34 cellular contexts compared by ENCODE assay signal in the genomic region with DNA sequence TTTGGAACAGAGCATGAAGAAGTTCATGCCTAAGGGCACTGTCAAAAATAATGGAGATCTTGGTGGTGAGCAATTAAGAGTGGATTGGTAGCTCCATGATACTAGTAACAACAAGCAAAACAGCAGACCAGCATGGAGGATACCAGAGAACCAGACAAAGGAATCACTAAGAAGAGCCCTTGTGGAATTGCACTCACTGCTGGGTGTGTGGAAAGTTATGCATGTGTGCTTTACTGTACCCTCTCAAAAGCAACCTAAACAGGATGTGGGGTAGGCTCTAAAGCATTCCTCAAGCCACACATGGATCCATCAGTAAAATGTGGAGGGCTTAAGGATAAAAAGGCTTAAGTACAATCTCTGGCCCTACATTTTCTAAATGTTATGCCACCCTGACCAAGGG.
DNase-seq lines count a peak whose midpoint lies in the region; ATAC-seq, FAIRE-seq and TF ChIP-seq lines count a peak whose summit lies in the region.
"Had no signal": no experiment of that assay in that cellular context is flagged by ENCODE, and none has a peak within 500 bp of the region (broad histone marks: within the 10 kb centered on the region; RNA-seq: fewer than 3 reads in every experiment).

No MANE protein-coding gene starts in this region.

- H3K4me2 ChIP-seq in A549: peak overlapping the region; percentile 54
- H3K4me2 ChIP-seq: smooth muscle cell had no signal

- no peak for TF ChIP-seq POLR2A in A549 (IDR thresholded peaks at IDR 0.05; ENCODE audit: low read length)

- no peak for TF ChIP-seq EP300 in A549 (IDR thresholded peaks at IDR 0.05)

- no peak overlapping the region for H3K4me3 Mint-ChIP-seq in CD8-positive, alpha-beta memory T cell
- H3K4me3 Mint-ChIP-seq: activated CD4-positive, alpha-beta T cell treated with anti-CD3 and anti-CD28 coated beads, Interleukin-2, amount 10 ng/mL, durations not matched to agents 7 days and 5 days; CD4-positive, CD25-positive, alpha-beta regulatory T cell; dendritic cell treated with granulocyte-macrophage colony-stimulating factor and Interleukin-4, amounts not matched to agents 40 ng/mL and 50 ng/mL, for 4 days; nephron progenitor cell; stimulated activated naive CD8-positive, alpha-beta T cell treated with anti-CD3 and anti-CD28 coated beads, Interleukin-15, amount 100 ng/mL, for 72 hours; T-cell; WTC11 had no signal

- peaks cover 5% of the 10 kb centered on the region; the same call in 1 of the 3 replicates for H3K9me3 ChIP-seq in A549
- H3K9me3 ChIP-seq in CD8-positive, alpha-beta memory T cell (ENCODE audit: low read length): no peaks in the 10 kb centered on the region
- H3K9me3 ChIP-seq: lower lobe of right lung, ovary, thoracic aorta had no signal

- no peaks in the 10 kb centered on the region for H3K4me1 Mint-ChIP-seq in CD8-positive, alpha-beta memory T cell
- H3K4me1 Mint-ChIP-seq: activated CD4-positive, alpha-beta T cell treated with anti-CD3 and anti-CD28 coated beads, Interleukin-2, amount 10 ng/mL, durations not matched to agents 7 days and 5 days; IgD-negative memory B cell; nephron progenitor cell; stimulated activated naive CD8-positive, alpha-beta T cell treated with anti-CD3 and anti-CD28 coated beads, Interleukin-15, amount 100 ng/mL, for 72 hours; T-cell had no signal

- no peak for DNase-seq in A549 (ENCODE audit: low read depth in 1 of 2, low spot score in 1 of 2)
- DNase-seq in HT1080 (ENCODE audit: low read depth): peak; percentile 53
- no peak for DNase-seq in bronchial epithelial cell (ENCODE audit: low read depth)
- peak; percentile 60 for DNase-seq in islet precursor cell
- DNase-seq in HT-29 (ENCODE audit: low spot score): no peak
- DNase-seq in CD8-positive, alpha-beta memory T cell: no peak
- DNase-seq in HPDE6-E6E7 (ENCODE audit: extremely low spot score): no peak
- no peak for DNase-seq in cerebellum (ENCODE audit: low spot score)
- DNase-seq: activated CD4-positive, alpha-beta T cell treated with anti-CD3 and anti-CD28 coated beads, Interleukin-2, amount 10 ng/mL, durations not matched to agents 7 days and 5 days; activated effector memory CD4-positive, alpha-beta T cell treated with Interleukin-2 at 50 U/mL for 16 hours; activated T-cell treated with anti-CD3 and anti-CD28 coated beads, Interleukin-2, amount 50 U/mL, for 1 hour; AML-193; CD4-positive, CD25-positive, alpha-beta regulatory T cell; DND-41; H7; heart right ventricle; lower lobe of right lung; NCI-H2107; NCI-H748 treated with DMSO at 0.1 percent for 48 hours; nephron progenitor cell; ovary; stimulated activated CD4-positive, alpha-beta T cell treated with anti-CD3 and anti-CD28 coated beads, Interleukin-2, amount 100 ng/mL, for 24 hours; stimulated activated naive CD8-positive, alpha-beta T cell treated with anti-CD3 and anti-CD28 coated beads, Interleukin-15, amount 100 ng/mL, for 72 hours; T-cell had no signal

- no peaks in the 10 kb centered on the region for H3K36me3 ChIP-seq in bronchial epithelial cell (ENCODE audit: control insufficient read depth, insufficient read depth, low read length)
- no peaks in the 10 kb centered on the region for H3K36me3 ChIP-seq in CD8-positive, alpha-beta memory T cell (ENCODE audit: insufficient read depth, low read length)
- H3K36me3 ChIP-seq: heart right ventricle, lower lobe of right lung, ovary, thoracic aorta had no signal

- no peaks in the 10 kb centered on the region for H3K36me3 Mint-ChIP-seq in CD8-positive, alpha-beta memory T cell
- H3K36me3 Mint-ChIP-seq: activated naive CD4-positive, alpha-beta T cell treated with anti-CD3 and anti-CD28 coated beads, Interleukin-2, amount 50 U/mL, for 72 hours; CD4-positive, CD25-positive, alpha-beta regulatory T cell; IgD-negative memory B cell; T-cell; WTC11 had no signal

- H3K27ac Mint-ChIP-seq in CD8-positive, alpha-beta memory T cell: no peak overlapping the region
- H3K27ac Mint-ChIP-seq: activated CD4-positive, alpha-beta T cell treated with anti-CD3 and anti-CD28 coated beads, Interleukin-2, amount 10 ng/mL, durations not matched to agents 7 days and 5 days; activated naive CD4-positive, alpha-beta T cell treated with anti-CD3 and anti-CD28 coated beads, Interleukin-2, amount 50 U/mL, for 72 hours; CD4-positive, CD25-positive, alpha-beta regulatory T cell; dendritic cell treated with granulocyte-macrophage colony-stimulating factor and Interleukin-4, amounts not matched to agents 40 ng/mL and 50 ng/mL, for 4 days; IgD-negative memory B cell; nephron progenitor cell; stimulated activated naive CD8-positive, alpha-beta T cell treated with anti-CD3 and anti-CD28 coated beads, Interleukin-15, amount 100 ng/mL, for 72 hours; T-cell; WTC11 had no signal

- H3K27me3 Mint-ChIP-seq in CD8-positive, alpha-beta memory T cell: peaks cover 0 to 3% of the 10 kb centered on the region in 2 donors
- H3K27me3 Mint-ChIP-seq: activated CD4-positive, alpha-beta T cell treated with anti-CD3 and anti-CD28 coated beads, Interleukin-2, amount 10 ng/mL, durations not matched to agents 7 days and 5 days; CD4-positive, CD25-positive, alpha-beta regulatory T cell; dendritic cell treated with granulocyte-macrophage colony-stimulating factor and Interleukin-4, amounts not matched to agents 40 ng/mL and 50 ng/mL, for 4 days; IgD-negative memory B cell; stimulated activated naive CD8-positive, alpha-beta T cell treated with anti-CD3 and anti-CD28 coated beads, Interleukin-15, amount 100 ng/mL, for 72 hours had no signal

- H3K4me3 ChIP-seq in A549 (no peak overlapping the region), bronchial epithelial cell (ENCODE audit: low read depth, low read length) (no peak overlapping the region)
- H3K4me3 ChIP-seq in CD8-positive, alpha-beta memory T cell (ENCODE audit: low read length): no peak overlapping the region
- H3K4me3 ChIP-seq: heart right ventricle, lower lobe of right lung, ovary, smooth muscle cell, thoracic aorta had no signal

- no peak for ATAC-seq in A549
- ATAC-seq: activated naive CD4-positive, alpha-beta T cell treated with anti-CD3 and anti-CD28 coated beads, Interleukin-2, amount 50 U/mL, for 72 hours; heart right ventricle; lower lobe of right lung; stimulated activated naive CD8-positive, alpha-beta T cell treated with anti-CD3 and anti-CD28 coated beads, Interleukin-15, amount 100 ng/mL, for 72 hours; T-cell; WTC11 had no signal

- TF ChIP-seq RAD21 in A549 (conservative IDR thresholded peaks at IDR 0.05 in 1 of 2, IDR thresholded peaks at IDR 0.05 in 1 of 2): no peak

- peak overlapping the region; percentile 64 to 76 for H3K27ac ChIP-seq in A549
- no peak overlapping the region for H3K27ac ChIP-seq in CD8-positive, alpha-beta memory T cell (ENCODE audit: low read depth, low read length)
- H3K27ac ChIP-seq: heart right ventricle, lower lobe of right lung, ovary, thoracic aorta had no signal

- peaks cover 4 to 12% (median 7%) of the 10 kb centered on the region in 5 donors for H3K9me3 Mint-ChIP-seq in CD8-positive, alpha-beta memory T cell
- H3K9me3 Mint-ChIP-seq: WTC11 had no signal

- TF ChIP-seq CTCF in A549 (IDR thresholded peaks at IDR 0.05) (no peak), bronchial epithelial cell (IDR thresholded peaks at IDR 0.05; ENCODE audit: insufficient read depth, low read length, severe bottlenecking) (no peak)

- POLR2A ChIA-PET in A549 (lab: Yijun Ruan, JAX): no interaction called here
- POLR2A ChIA-PET in CD8-positive, alpha-beta memory T cell (lab: Charles Lee): no interaction called here

- no peaks in the 10 kb centered on the region for H3K27me3 ChIP-seq in bronchial epithelial cell (ENCODE audit: control insufficient read depth, insufficient read depth, low read length)
- H3K27me3 ChIP-seq in CD8-positive, alpha-beta memory T cell (ENCODE audit: insufficient read depth, low read length, poor library complexity, severe bottlenecking): no peaks in the 10 kb centered on the region
- H3K27me3 ChIP-seq: heart right ventricle, ovary had no signal

- H3K4me1 ChIP-seq in A549: peaks cover 22% of the 10 kb centered on the region
- H3K4me1 ChIP-seq in CD8-positive, alpha-beta memory T cell (ENCODE audit: insufficient read depth, low read length): no peaks in the 10 kb centered on the region
- H3K4me1 ChIP-seq: heart right ventricle, lower lobe of right lung had no signal

- FAIRE-seq in A549 (lab: Jason Lieb, UNC) (no peak), bronchial epithelial cell (lab: Jason Lieb, UNC) (peak; percentile 13)
- FAIRE-seq: D721Med, frontal cortex, RCC 7860, urothelium cell line had no signal

- CTCF ChIA-PET in A549 (lab: Yijun Ruan, JAX): no interaction called here
- CTCF ChIA-PET in CD8-positive, alpha-beta memory T cell (lab: Charles Lee): no interaction called here

TF ChIP-seq in A549, 52 proteins besides CTCF, POLR2A, EP300 and RAD21:
- TF ChIP-seq, protein P1, sequence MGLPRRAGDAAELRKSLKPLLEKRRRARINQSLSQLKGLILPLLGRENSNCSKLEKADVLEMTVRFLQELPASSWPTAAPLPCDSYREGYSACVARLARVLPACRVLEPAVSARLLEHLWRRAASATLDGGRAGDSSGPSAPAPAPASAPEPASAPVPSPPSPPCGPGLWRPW (IDR thresholded peaks at IDR 0.05): no peak
- TF ChIP-seq ZC3H11A (IDR thresholded peaks at IDR 0.05) (no peak), CEBPB (IDR thresholded peaks at IDR 0.05) (no peak), HOXB13 (CRISPR knock-in tag; IDR thresholded peaks at IDR 0.05; ENCODE audit: low read depth) (no peak), RCOR1 (IDR thresholded peaks at IDR 0.05; ENCODE audit: low read depth, low read length) (no peak)

Comparison
In these comparisons a context has a peak if more than half of its experiments do, and no peak if none do; other contexts are left out.
1. DNase-seq: peak in HT1080 (single experiment) and islet precursor cell (single experiment); none in A549 (0 of 2), bronchial epithelial cell (single experiment), HT-29 (single experiment), CD8-positive, alpha-beta memory T cell (0 of 5), HPDE6-E6E7 (single experiment) and cerebellum (single experiment).